ENCODE assay signal across 13 cellular contexts in the genomic region with DNA sequence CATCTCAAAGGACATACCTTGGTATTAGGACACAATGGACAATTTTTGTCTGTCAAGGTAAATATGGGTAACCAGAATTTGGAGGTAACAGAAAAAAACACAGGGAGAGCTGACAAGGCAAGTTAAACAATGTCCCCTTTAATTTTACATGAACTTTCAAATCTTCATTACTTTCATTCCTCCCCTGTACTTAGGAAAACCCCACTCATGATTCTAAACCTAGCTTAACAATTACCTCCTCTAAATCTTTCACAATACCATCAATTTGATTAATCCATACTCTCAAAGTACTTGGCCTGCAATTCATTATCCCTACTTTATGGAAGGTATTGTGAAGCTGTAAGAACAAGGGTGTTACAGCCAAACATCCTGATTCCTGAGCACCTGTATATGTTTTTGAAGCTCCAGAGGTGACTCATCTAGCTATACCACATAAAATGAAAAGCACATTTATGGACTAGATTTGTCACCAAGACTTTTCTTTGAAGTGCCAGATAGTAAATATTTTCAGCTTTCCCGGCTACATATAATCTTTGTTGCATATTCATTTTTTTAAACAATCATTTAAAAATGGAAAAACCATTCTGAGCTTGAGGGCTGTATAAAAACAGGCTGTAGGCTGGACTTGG. TPM values are rescaled to one million over a fixed set of nuclear protein-coding genes. Genes with fewer than 3 reads are reported as not detected.
DNase-seq lines count a peak whose midpoint lies in the region; ATAC-seq and TF ChIP-seq lines count a peak whose summit lies in the region.
"Had no signal": no experiment of that assay in that cellular context is flagged by ENCODE, and none has a peak within 500 bp of the region (broad histone marks: within the 10 kb centered on the region; RNA-seq: fewer than 3 reads in every experiment).

No MANE protein-coding gene starts in this region.

- peak overlapping the region; percentile 74 for H3K27ac Mint-ChIP-seq in CD4-positive, alpha-beta T cell
- H3K27ac Mint-ChIP-seq in T-helper 2 cell treated with Interferon-gamma antibody and Interleukin-4, amounts not matched to agents 5 μg/mL and 100 μg/mL, for 36 hours, result peak overlapping the region; percentile 56
- H3K27ac Mint-ChIP-seq: stimulated activated memory B cell treated with anti-CD40 and anti-IgM and Interleukin-4, amounts not matched to agents 10 μg/mL and 1 μg/mL and 100 μg/mL, for 72 hours had no signal

- peaks cover 92% of the 10 kb centered on the region for H3K79me2 ChIP-seq in GM23248 (ENCODE audit: insufficient read depth)

- no peak overlapping the region for H3K4me3 Mint-ChIP-seq in CD4-positive, alpha-beta T cell
- H3K4me3 Mint-ChIP-seq in T-helper 2 cell treated with Interferon-gamma antibody and Interleukin-4, amounts not matched to agents 5 μg/mL and 100 μg/mL, for 36 hours, result no peak overlapping the region
- H3K4me3 Mint-ChIP-seq: stimulated activated memory B cell treated with anti-CD40 and anti-IgM and Interleukin-4, amounts not matched to agents 10 μg/mL and 1 μg/mL and 100 μg/mL, for 72 hours had no signal

- WGBS in GM23248 (ENCODE audit: low coverage in 1 of 2, low lambda C conversion rate in 2 of 2, missing lambda C conversion rate in 2 of 2), 2 experiments, result 44 to 65% methylated on average over 1 of the region's 1 CpG
- WGBS in thyroid gland, 2 donors, result 87 to 94% methylated on average over 1 of the region's 1 CpG

- H3K4me1 Mint-ChIP-seq in CD4-positive, alpha-beta T cell (ENCODE audit: low read depth), result peaks cover 53% of the 10 kb centered on the region
- H3K4me1 Mint-ChIP-seq in T-helper 2 cell treated with Interferon-gamma antibody and Interleukin-4, amounts not matched to agents 5 μg/mL and 100 μg/mL, for 36 hours (ENCODE audit: low read depth), result peaks cover 36% of the 10 kb centered on the region

- H3K9me3 Mint-ChIP-seq in CD4-positive, alpha-beta T cell, result no peaks in the 10 kb centered on the region
- H3K9me3 Mint-ChIP-seq in T-helper 2 cell treated with Interferon-gamma antibody and Interleukin-4, amounts not matched to agents 5 μg/mL and 100 μg/mL, for 36 hours, result peaks cover 6% of the 10 kb centered on the region
- H3K9me3 Mint-ChIP-seq: stimulated activated memory B cell treated with anti-CD40 and anti-IgM and Interleukin-4, amounts not matched to agents 10 μg/mL and 1 μg/mL and 100 μg/mL, for 72 hours had no signal

- no peaks in the 10 kb centered on the region for H3K9me3 ChIP-seq in CD4-positive, alpha-beta T cell (ENCODE audit: control insufficient read depth, low read length)
- H3K9me3 ChIP-seq in GM23248 (ENCODE audit: low read depth) (no peaks in the 10 kb centered on the region), thyroid gland (no peaks in the 10 kb centered on the region)
- H3K9me3 ChIP-seq: left ventricle myocardium inferior had no signal

- TF ChIP-seq CTCF in CD4-positive, alpha-beta T cell (IDR thresholded peaks at IDR 0.05), result no peak
- no peak for TF ChIP-seq CTCF in fibroblast of mammary gland (conservative IDR thresholded peaks at IDR 0.05; ENCODE audit: control insufficient read depth, insufficient read depth, low read depth, low read length)
- no peak for TF ChIP-seq CTCF in thyroid gland (IDR thresholded peaks at IDR 0.05)

- peaks cover 22% of the 10 kb centered on the region; the same call in 1 of the 2 replicates for H3F3A ChIP-seq in GM23248 (ENCODE audit: insufficient read depth)

- H3K36me3 ChIP-seq in GM23248 (ENCODE audit: low read depth) (peaks cover 55% of the 10 kb centered on the region), thyroid gland (peaks cover 7 to 17% of the 10 kb centered on the region in 2 donors)

- H3K27me3 Mint-ChIP-seq in CD4-positive, alpha-beta T cell, result no peaks in the 10 kb centered on the region
- no peaks in the 10 kb centered on the region for H3K27me3 Mint-ChIP-seq in T-helper 2 cell treated with Interferon-gamma antibody and Interleukin-4, amounts not matched to agents 5 μg/mL and 100 μg/mL, for 36 hours (ENCODE audit: low read depth)
- H3K27me3 Mint-ChIP-seq: stimulated activated memory B cell treated with anti-CD40 and anti-IgM and Interleukin-4, amounts not matched to agents 10 μg/mL and 1 μg/mL and 100 μg/mL, for 72 hours had no signal

- H3K4me1 ChIP-seq in GM23248 (ENCODE audit: insufficient read depth) (peaks cover 16% of the 10 kb centered on the region), thyroid gland (no peaks in the 10 kb centered on the region)
- H3K4me1 ChIP-seq: left ventricle myocardium inferior, parathyroid adenoma had no signal

- no peak overlapping the region for H3K4me2 ChIP-seq in GM23248 (ENCODE audit: unreplicated experiment)

- H2AFZ ChIP-seq in GM23248, result no peak overlapping the region
- H2AFZ ChIP-seq: parathyroid adenoma had no signal

- no peak for DNase-seq in CD4-positive, alpha-beta T cell
- DNase-seq in GM23248 (peak; percentile 54), fibroblast of mammary gland (ENCODE audit: low read depth) (peak; percentile 53), inferior parietal cortex (ENCODE audit: extremely low spot score) (no peak), NCI-H1694 (lab: John Stamatoyannopoulos, UW) (no peak), NCI-H1417 treated with DMSO at 0.1 percent for 48 hours (lab: John Stamatoyannopoulos, UW) (no peak), thyroid gland (no peak)
- no peak for DNase-seq in T-helper 2 cell treated with Interferon-gamma antibody and Interleukin-4, amounts not matched to agents 5 μg/mL and 100 μg/mL, for 36 hours (ENCODE audit: low spot score)
- DNase-seq: Calu3, left ventricle myocardium inferior, NCI-H1694 treated with DMSO at 0.1 percent for 48 hours had no signal

- 0 out of 2 replicates have a peak overlapping the region, but pooled peaks have one; percentile 29 for H3K9ac ChIP-seq in GM23248
- H3K9ac ChIP-seq: parathyroid adenoma had no signal

- CTCF ChIA-PET in CD4-positive, alpha-beta T cell (lab: Charles Lee), result interaction anchor here (0.8 to 1.1 kb wide), 2 partner anchors 12 to 19 kb away, joined by 3 read pairs; no protein-coding TSS in a partner anchor

- H3K27me3 ChIP-seq in CD4-positive, alpha-beta T cell (ENCODE audit: control insufficient read depth, insufficient read depth, low read length), result no peaks in the 10 kb centered on the region
- H3K27me3 ChIP-seq in GM23248 (replicated peaks; ENCODE audit: insufficient read depth) (no peaks in the 10 kb centered on the region), thyroid gland (no peaks in the 10 kb centered on the region)

- in situ Hi-C loops in GM23248 (cut with MboI), result no loop called here

- peak overlapping the region; percentile 4 for H3K27ac ChIP-seq in CD4-positive, alpha-beta T cell (ENCODE audit: low read depth, low read length)
- H3K27ac ChIP-seq in GM23248 (peak overlapping the region; percentile 76), thyroid gland (peak overlapping the region in 1 of 3 donors; percentile 6)
- H3K27ac ChIP-seq: left ventricle myocardium inferior, parathyroid adenoma had no signal

- H3K9me2 ChIP-seq in GM23248 (ENCODE audit: insufficient read depth), result no peaks in the 10 kb centered on the region

- peak; percentile 51 for ATAC-seq in CD4-positive, alpha-beta T cell (ENCODE audit: poor library complexity)
- ATAC-seq: stimulated activated memory B cell treated with anti-CD40 and anti-IgM and Interleukin-4, amounts not matched to agents 10 μg/mL and 1 μg/mL and 100 μg/mL, for 72 hours had no signal

- peaks cover 89% of the 10 kb centered on the region for H3K36me3 Mint-ChIP-seq in CD4-positive, alpha-beta T cell (ENCODE audit: low read depth)
- peaks cover 74% of the 10 kb centered on the region for H3K36me3 Mint-ChIP-seq in T-helper 2 cell treated with Interferon-gamma antibody and Interleukin-4, amounts not matched to agents 5 μg/mL and 100 μg/mL, for 36 hours (ENCODE audit: low read depth)

- H4K20me1 ChIP-seq in GM23248 (ENCODE audit: insufficient read depth), result no peaks in the 10 kb centered on the region

- H3K4me3 ChIP-seq in GM23248, result no peak overlapping the region
- H3K4me3 ChIP-seq in fibroblast of mammary gland (ENCODE audit: control insufficient read depth, low read depth, low read length), result no peak overlapping the region
- no peak overlapping the region for H3K4me3 ChIP-seq in thyroid gland (replicated peaks in 1 of 3)
- H3K4me3 ChIP-seq: left ventricle myocardium inferior had no signal

- POLR2A ChIA-PET in CD4-positive, alpha-beta T cell (lab: Charles Lee), result interaction anchor here (0.6 to 1.7 kb wide), 5 partner anchors 10 to 640 kb away, joined by 3 to 6 read pairs (median 3); a partner anchor contains a TSS

- TF ChIP-seq POLR2A in thyroid gland (IDR thresholded peaks at IDR 0.05), result no peak

- intact Hi-C loops in CD4-positive, alpha-beta T cell (cut with DNase I, micrococcal nuclease), result no loop called here
- intact Hi-C loops in thyroid gland (cut with DNase I), result no loop called here

RNA-seq across cellular contexts. Expression of a gene that starts 23.0 kb away (rescaled TPM):
- 10 to 100 TPM; 52.7 to 56.7 TPM for total RNA-seq in CD4-positive, alpha-beta T cell
- total RNA-seq in GM23248 (2014; rRNA removed; shearing (Covaris generic)), result 90.3 and 101 TPM in 2 replicates
- 108 and 116 TPM in 2 replicates for polyA plus RNA-seq in GM23248 (2016; fragmentation: Nextera tagmentation; extraction: Ambion mirVana)
- total RNA-seq in thyroid gland, result 100 to 1,000 TPM; 165 to 211 (median 207) TPM

Comparison
In these comparisons a context has a peak if more than half of its experiments do, and no peak if none do; other contexts are left out.
1. DNase-seq: peak in GM23248 (single experiment) and fibroblast of mammary gland (single experiment); none in CD4-positive, alpha-beta T cell (0 of 10), T-helper 2 cell treated with Interferon-gamma antibody and Interleukin-4, amounts not matched to agents 5 μg/mL and 100 μg/mL, for 36 hours (single experiment), inferior parietal cortex (single experiment), NCI-H1694 (single experiment), NCI-H1417 treated with DMSO at 0.1 percent for 48 hours (single experiment) and thyroid gland (0 of 2).